ENCODE assay signal across 28 cellular contexts in genomic region chr1:244998717-244999346, GRCh38.
"Had no signal": no experiment of that assay in that cellular context is flagged by ENCODE, and none has a peak within 500 bp of the region (broad histone marks: within the 10 kb centered on the region; RNA-seq: fewer than 3 reads in every experiment).

No MANE protein-coding gene starts in this region.

- H3K4me3 ChIP-seq: neural progenitor cell, ovary, psoas muscle, right lobe of liver, skin epidermis, smooth muscle cell, spleen, suprapubic skin, testis, tibial artery, transverse colon, upper lobe of right lung, uterus had no signal

- H3K9me3 ChIP-seq: ovary, psoas muscle, right lobe of liver, spleen, suprapubic skin, testis, tibial artery, transverse colon, upper lobe of right lung, uterus had no signal

- H3K79me2 ChIP-seq: parathyroid adenoma had no signal

- H3K36me3 ChIP-seq: neural progenitor cell, ovary, right lobe of liver, spleen, suprapubic skin, tibial artery, transverse colon, upper lobe of right lung, uterus had no signal

- H3K4me2 ChIP-seq: neural progenitor cell, smooth muscle cell had no signal

- ATAC-seq: natural killer cell; psoas muscle; right cardiac atrium; right lobe of liver; stimulated activated memory B cell treated with anti-CD40 and anti-IgM and Interleukin-4, amounts not matched to agents 10 μg/mL and 1 μg/mL and 100 μg/mL, for 72 hours; stimulated activated naive CD8-positive, alpha-beta T cell treated with anti-CD3 and anti-CD28 coated beads, Interleukin-15, amount 100 ng/mL, for 72 hours; stimulated activated naive CD8-positive, alpha-beta T cell treated with anti-CD3 and anti-CD28 coated beads, Interleukin-15, Interleukin-2, amounts not matched to agents 100 U/mL and 50 U/mL, for 24 hours; upper lobe of right lung had no signal

- H3K27me3 ChIP-seq: neural progenitor cell, ovary, right lobe of liver, spleen, suprapubic skin, testis, tibial artery, transverse colon, upper lobe of right lung, uterus had no signal

- DNase-seq: natural killer cell; occipital lobe; ovary; posterior cingulate gyrus; psoas muscle; right cardiac atrium; right lobe of liver; spleen; stimulated activated CD4-positive, alpha-beta T cell treated with anti-CD3 and anti-CD28 coated beads, Interleukin-12 subunit alpha, Interleukin-12 subunit beta, amount 100 ng/mL, for 4 hours; stimulated activated CD4-positive, alpha-beta T cell treated with anti-CD3 and anti-CD28 coated beads, Interleukin-1b, Interleukin-23, amount 100 ng/mL, for 48 hours; stimulated activated CD4-positive, alpha-beta T cell treated with anti-CD3 and anti-CD28 coated beads, Interleukin-4, amount 100 ng/mL, for 1 hour; stimulated activated CD4-positive, alpha-beta T cell treated with anti-CD3 and anti-CD28 coated beads, Interleukin-4, amount 100 ng/mL, for 4 hours; stimulated activated CD8-positive, alpha-beta memory T cell treated with anti-CD3 and anti-CD28 coated beads, Interleukin-4, amount 100 ng/mL, for 48 hours; stimulated activated naive CD4-positive, alpha-beta T cell; stimulated activated naive CD8-positive, alpha-beta T cell treated with anti-CD3 and anti-CD28 coated beads, Interleukin-15, amount 100 ng/mL, for 72 hours; stimulated activated naive CD8-positive, alpha-beta T cell treated with anti-CD3 and anti-CD28 coated beads, Interleukin-15, Interleukin-2, amounts not matched to agents 100 U/mL and 50 U/mL, for 24 hours; substantia nigra; testis; tibial artery; transverse colon; upper lobe of right lung; uterus had no signal

- H3K27ac ChIP-seq: neural progenitor cell, ovary, parathyroid adenoma, psoas muscle, right lobe of liver, skin epidermis, spleen, suprapubic skin, testis, tibial artery, transverse colon, upper lobe of right lung, uterus had no signal

- H3K9ac ChIP-seq: neural progenitor cell, parathyroid adenoma had no signal

- H3K4me1 ChIP-seq: neural progenitor cell, parathyroid adenoma, psoas muscle, suprapubic skin, testis, transverse colon, upper lobe of right lung, uterus had no signal

- H2AFZ ChIP-seq: neural progenitor cell, parathyroid adenoma had no signal
